Comparison of ENCODE assay signal across 1 cellular context in the genomic region with DNA sequence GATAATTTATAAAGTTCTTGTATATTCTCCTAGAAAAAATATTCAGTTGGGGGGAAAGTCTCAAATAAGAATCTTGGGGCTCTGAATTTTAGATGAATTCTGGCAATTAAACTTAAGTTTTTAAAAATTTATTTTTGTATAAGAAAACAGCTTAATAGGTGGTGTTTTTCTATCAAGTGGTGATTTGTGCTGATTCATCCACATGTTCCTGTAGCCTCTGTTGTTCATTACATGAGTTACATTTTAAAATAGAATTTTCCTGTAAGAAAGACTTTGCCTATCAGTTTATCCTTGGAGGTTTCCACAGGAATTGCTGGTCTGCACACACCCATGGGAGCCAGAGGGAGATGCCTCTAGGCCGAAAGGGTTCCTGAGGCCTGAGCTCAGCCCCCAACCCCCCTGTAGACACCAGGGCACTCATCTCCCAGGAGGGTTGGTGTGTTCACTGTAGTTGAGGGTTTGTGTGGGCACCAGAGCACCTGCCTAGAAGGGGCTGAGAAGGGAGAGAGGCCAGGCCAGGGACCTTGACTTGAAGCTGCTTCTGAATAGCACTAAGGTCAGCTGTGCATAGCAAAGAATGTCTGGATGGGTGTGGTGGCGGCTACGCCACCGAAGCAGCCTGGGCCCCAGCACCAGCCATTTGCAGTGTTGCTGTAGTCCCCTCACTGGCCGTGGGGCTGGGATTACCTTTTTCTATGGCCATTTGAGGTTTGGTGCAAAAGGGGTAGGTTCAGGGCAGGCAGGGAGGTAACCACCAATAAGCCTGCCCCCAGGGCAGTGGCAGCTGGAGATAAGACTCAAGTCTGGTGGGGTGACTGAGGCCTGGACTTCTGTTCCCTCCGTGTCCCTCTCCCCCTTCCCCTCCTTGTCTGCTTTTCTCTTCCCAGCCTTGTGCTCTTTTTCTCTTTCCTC.
TF ChIP-seq lines count a peak whose summit lies in the region.

No MANE protein-coding gene starts in this region.

TF ChIP-seq in IMR-90, 13 proteins besides CTCF, POLR2A, EP300 and RAD21:
- TF ChIP-seq NFE2L2 (IDR thresholded peaks at IDR 0.05; ENCODE audit: low read depth, low read length): no peak
- TF ChIP-seq SMC3 (IDR thresholded peaks at IDR 0.05; ENCODE audit: low read depth, low read length): no peak
- TF ChIP-seq, protein P1, sequence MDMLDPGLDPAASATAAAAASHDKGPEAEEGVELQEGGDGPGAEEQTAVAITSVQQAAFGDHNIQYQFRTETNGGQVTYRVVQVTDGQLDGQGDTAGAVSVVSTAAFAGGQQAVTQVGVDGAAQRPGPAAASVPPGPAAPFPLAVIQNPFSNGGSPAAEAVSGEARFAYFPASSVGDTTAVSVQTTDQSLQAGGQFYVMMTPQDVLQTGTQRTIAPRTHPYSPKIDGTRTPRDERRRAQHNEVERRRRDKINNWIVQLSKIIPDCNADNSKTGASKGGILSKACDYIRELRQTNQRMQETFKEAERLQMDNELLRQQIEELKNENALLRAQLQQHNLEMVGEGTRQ (IDR thresholded peaks at IDR 0.05; ENCODE audit: low read depth, low read length): no peak
- no peak for TF ChIP-seq CEBPB (IDR thresholded peaks at IDR 0.05; ENCODE audit: low read depth, low read length)
- TF ChIP-seq FOS (IDR thresholded peaks at IDR 0.05; ENCODE audit: low read depth, low read length): no peak
- no peak for TF ChIP-seq BHLHE40 (IDR thresholded peaks at IDR 0.05; ENCODE audit: low read depth, low read length)
- TF ChIP-seq, protein P2, sequence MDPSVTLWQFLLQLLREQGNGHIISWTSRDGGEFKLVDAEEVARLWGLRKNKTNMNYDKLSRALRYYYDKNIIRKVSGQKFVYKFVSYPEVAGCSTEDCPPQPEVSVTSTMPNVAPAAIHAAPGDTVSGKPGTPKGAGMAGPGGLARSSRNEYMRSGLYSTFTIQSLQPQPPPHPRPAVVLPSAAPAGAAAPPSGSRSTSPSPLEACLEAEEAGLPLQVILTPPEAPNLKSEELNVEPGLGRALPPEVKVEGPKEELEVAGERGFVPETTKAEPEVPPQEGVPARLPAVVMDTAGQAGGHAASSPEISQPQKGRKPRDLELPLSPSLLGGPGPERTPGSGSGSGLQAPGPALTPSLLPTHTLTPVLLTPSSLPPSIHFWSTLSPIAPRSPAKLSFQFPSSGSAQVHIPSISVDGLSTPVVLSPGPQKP (IDR thresholded peaks at IDR 0.05; ENCODE audit: borderline replicate concordance, low read depth, low read length): no peak
- TF ChIP-seq MAZ (IDR thresholded peaks at IDR 0.05; ENCODE audit: borderline replicate concordance, low read depth, low read length): no peak
- no peak for TF ChIP-seq MXI1 (IDR thresholded peaks at IDR 0.05; ENCODE audit: borderline replicate concordance, low read depth, low read length)
